Comparison of ENCODE assay signal across 9 cellular contexts in the genomic region with DNA sequence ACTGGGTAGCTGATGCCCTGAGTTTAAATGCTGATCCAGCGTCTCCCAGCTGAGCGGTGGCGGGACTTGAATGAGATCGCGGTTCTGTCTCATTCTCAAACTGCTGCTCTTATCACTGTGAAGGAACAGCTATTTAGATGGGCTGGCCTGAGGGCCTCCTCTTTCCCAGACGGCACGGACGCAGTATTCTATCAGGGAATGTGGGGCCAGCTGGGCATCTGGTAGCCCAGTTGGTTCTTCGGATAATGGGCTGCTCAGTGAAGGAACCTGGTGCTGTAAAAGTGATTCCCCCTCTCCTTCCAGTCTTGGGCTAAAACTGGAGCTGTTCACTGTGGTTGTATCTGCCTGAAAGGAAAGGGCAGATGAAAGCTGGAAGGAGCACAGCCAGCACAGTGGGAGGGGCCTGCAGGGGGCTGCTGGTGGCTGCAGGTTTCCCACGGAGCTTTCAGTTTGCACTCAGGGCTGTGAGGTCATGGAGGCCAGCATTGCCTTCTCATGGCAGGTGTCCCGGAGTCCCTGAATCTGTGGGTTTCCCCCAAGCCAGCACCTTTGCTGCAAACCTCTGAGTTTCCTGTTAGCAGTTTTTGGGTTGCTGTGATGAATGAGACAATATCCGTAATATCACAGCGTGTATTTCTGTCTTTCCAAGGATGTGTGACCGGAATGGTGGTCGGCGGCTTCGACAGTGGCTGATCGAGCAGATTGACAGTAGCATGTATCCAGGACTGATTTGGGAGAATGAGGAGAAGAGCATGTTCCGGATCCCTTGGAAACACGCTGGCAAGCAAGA. TPM values are rescaled to one million over a fixed set of nuclear protein-coding genes. Genes with fewer than 3 reads are reported as not detected.
DNase-seq lines count a peak whose midpoint lies in the region; ATAC-seq, FAIRE-seq and TF ChIP-seq lines count a peak whose summit lies in the region.
"Had no signal": no experiment of that assay in that cellular context is flagged by ENCODE, and none has a peak within 500 bp of the region (broad histone marks: within the 10 kb centered on the region; RNA-seq: fewer than 3 reads in every experiment).

No MANE protein-coding gene starts in this region.

- TF ChIP-seq POLR2A in GM18505 (IDR thresholded peaks at IDR 0.05; ENCODE audit: borderline replicate concordance, extremely low read depth, insufficient read depth, insufficient read length) = peak; percentile 67

- H3K27me3 ChIP-seq in endodermal cell (ENCODE audit: control insufficient read depth, insufficient read depth, low read length, poor library complexity, severe bottlenecking) = peaks cover 65% of the 10 kb centered on the region

- no peaks in the 10 kb centered on the region for H3K36me3 Mint-ChIP-seq in endodermal cell (ENCODE audit: low read depth)

- FAIRE-seq in RCC 7860 (lab: Jason Lieb, UNC) (no peak), urothelium cell line (lab: Jason Lieb, UNC) (no peak)

- no peak overlapping the region for H3K4me3 Mint-ChIP-seq in endodermal cell

- H3K9me3 ChIP-seq in endodermal cell (ENCODE audit: control insufficient read depth, low read length) = no peaks in the 10 kb centered on the region

- DNase-seq in T-helper 1 cell (peak in 3 of 5 donors; percentile 25 to 61 (median 45)), endodermal cell (peak; percentile 75), H4 (ENCODE audit: low spot score) (no peak), NCI-H1105 (lab: John Stamatoyannopoulos, UW) (no peak), RCC 7860 (ENCODE audit: low spot score) (no peak), urothelium cell line (ENCODE audit: low spot score) (no peak)
- DNase-seq: IMR-90 had no signal

- H3K27ac ChIP-seq in endodermal cell (ENCODE audit: low read depth, low read length) = no peak overlapping the region

- H3K4me1 Mint-ChIP-seq in endodermal cell = peaks cover 4% of the 10 kb centered on the region

- WGBS in endodermal cell (ENCODE audit: insufficient coverage in 1 of 2, insufficient read length in 1 of 2), 2 experiments = 83 to 87% methylated on average over 16 to 20 of the region's 20 CpGs

- ATAC-seq in GM18505 (IDR thresholded peaks at IDR 0.05; ENCODE audit: unreplicated experiment) (peak; percentile 52), HG02610 (IDR thresholded peaks at IDR 0.05; ENCODE audit: unreplicated experiment) (peak; percentile 62)

- H3K9ac ChIP-seq in endodermal cell (ENCODE audit: extremely low read depth, low read length, poor library complexity, severe bottlenecking) = no peak overlapping the region

- peaks cover 3% of the 10 kb centered on the region for H3K9me3 Mint-ChIP-seq in endodermal cell

- H3K4me3 ChIP-seq in endodermal cell (ENCODE audit: low read length) = no peak overlapping the region

- no peak for TF ChIP-seq CTCF in endodermal cell (conservative IDR thresholded peaks at IDR 0.05)

- no peaks in the 10 kb centered on the region for H3K36me3 ChIP-seq in endodermal cell (ENCODE audit: control insufficient read depth, insufficient read depth, low read length)

- no peak overlapping the region for H3K27ac Mint-ChIP-seq in endodermal cell

- peaks cover 4% of the 10 kb centered on the region for H3K4me1 ChIP-seq in endodermal cell (ENCODE audit: control insufficient read depth, insufficient read depth, low read length)

- peaks cover 46% of the 10 kb centered on the region for H3K27me3 Mint-ChIP-seq in endodermal cell (ENCODE audit: insufficient read depth)

RNA-seq across cellular contexts. Expression of a gene that starts 3.6 kb away (rescaled TPM):
- under 1 TPM; 0.24 to 0.75 TPM for total RNA-seq in endodermal cell
- polyA plus RNA-seq in endodermal cell (2013, experiment 1 of 2) = 0.64 TPM
- polyA plus RNA-seq in endodermal cell (2013, experiment 2 of 2) = 0.21 TPM
- 1.7 and 1.9 TPM in 2 replicates for total RNA-seq in H4 (2014; rRNA removed; shearing (Covaris generic))
- total RNA-seq: IMR-90 had no signal
- polyA plus RNA-seq: IMR-90 had no signal

Comparison
In these comparisons a context has a peak if more than half of its experiments do, and no peak if none do; other contexts are left out.
1. DNase-seq: peak in T-helper 1 cell (3 of 5) and endodermal cell (single experiment); none in H4 (single experiment), NCI-H1105 (single experiment), RCC 7860 (single experiment) and urothelium cell line (single experiment).